ENCODE assay signal across 8 cellular contexts in the genomic region with DNA sequence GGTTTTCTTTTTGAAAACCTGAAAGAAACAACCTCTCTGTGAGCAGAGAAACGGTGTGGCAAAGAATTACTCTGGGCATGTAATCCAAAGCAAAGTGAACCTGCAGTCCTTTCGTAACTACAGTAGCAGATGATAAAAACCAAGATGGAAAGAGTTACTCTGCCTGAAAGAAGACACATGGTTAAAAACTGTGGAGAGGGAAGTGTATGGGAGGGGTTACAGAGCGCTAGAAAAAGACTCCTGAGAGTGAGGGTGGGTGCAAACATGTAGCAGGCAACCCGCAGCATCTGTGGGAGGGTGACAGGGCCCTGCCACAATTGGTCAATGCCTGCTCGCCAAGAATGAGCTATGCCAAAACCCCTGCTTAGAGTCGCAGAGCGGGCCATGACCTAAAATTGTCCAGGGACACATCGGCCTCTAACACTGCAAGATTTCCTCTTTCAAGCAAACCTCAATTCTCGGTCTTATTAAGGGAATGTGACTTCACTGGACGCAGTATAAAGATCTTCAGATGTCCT. TPM values are rescaled to one million over a fixed set of nuclear protein-coding genes. Genes with fewer than 3 reads are reported as not detected.
A peak's percentile ranks its signal among the peaks of the same experiment; 100 is the strongest.
DNase-seq lines count a peak whose midpoint lies in the region; ATAC-seq and TF ChIP-seq lines count a peak whose summit lies in the region.

No MANE protein-coding gene starts in this region.

- H3K36me3 ChIP-seq in lower lobe of right lung (peaks cover 24% of the 10 kb centered on the region), subcutaneous abdominal adipose tissue (ENCODE audit: control insufficient read depth in 5 of 5, insufficient read depth in 5 of 5, low read length in 5 of 5) (peaks cover under 1 to 24% (median 21%) of the 10 kb centered on the region in 5 donors)

- DNase-seq in GM12864 (ENCODE audit: low read depth) (no peak), RKO (ENCODE audit: low spot score) (peak; percentile 65), lower lobe of right lung (no peak), GM10266 (ENCODE audit: extremely low spot score) (no peak), NCI-H446 (lab: John Stamatoyannopoulos, UW) (no peak)
- DNase-seq in central memory CD4-positive, alpha-beta T cell: peak; percentile 18

- H3K27me3 ChIP-seq in lower lobe of right lung (ENCODE audit: low read depth) (no peaks in the 10 kb centered on the region), subcutaneous abdominal adipose tissue (ENCODE audit: control insufficient read depth in 5 of 5, insufficient read depth in 4 of 5, low read length in 5 of 5) (no peaks in the 10 kb centered on the region)

- ATAC-seq in HG02678 (IDR thresholded peaks at IDR 0.05; ENCODE audit: unreplicated experiment) (peak; percentile 11), lower lobe of right lung (peak; percentile 6 to 13)

- H3K9me3 ChIP-seq in lower lobe of right lung: no peaks in the 10 kb centered on the region
- no peaks in the 10 kb centered on the region for H3K9me3 ChIP-seq in subcutaneous abdominal adipose tissue (ENCODE audit: control insufficient read depth in 5 of 5, low read length in 5 of 5)

- TF ChIP-seq CTCF in GM12864 (IDR thresholded peaks at IDR 0.05; ENCODE audit: low read depth, low read length, missing control alignments): peak; percentile 4
- no peak for TF ChIP-seq CTCF in lower lobe of right lung (IDR thresholded peaks at IDR 0.05)
- TF ChIP-seq CTCF in GM10266 (IDR thresholded peaks at IDR 0.05; ENCODE audit: control insufficient read depth, insufficient read depth, low read depth, missing control alignments): no peak

- H3K27ac ChIP-seq in lower lobe of right lung (peak overlapping the region; percentile 97), subcutaneous abdominal adipose tissue (ENCODE audit: low read depth, low read length) (peak overlapping the region; percentile 89)

- H3K4me1 ChIP-seq in lower lobe of right lung (peaks cover 17% of the 10 kb centered on the region), subcutaneous abdominal adipose tissue (ENCODE audit: control insufficient read depth in 5 of 5, insufficient read depth in 5 of 5, low read length in 5 of 5) (peaks cover 0 to 21% (median 18%) of the 10 kb centered on the region in 5 donors)

- peak overlapping the region; percentile 48 to 97 (median 84) for H3K9ac ChIP-seq in subcutaneous abdominal adipose tissue (ENCODE audit: low read length in 5 of 5)

- H3K4me3 ChIP-seq in GM12864 (ENCODE audit: low read depth, low read length): peak overlapping the region; percentile 85
- H3K4me3 ChIP-seq in lower lobe of right lung: peak overlapping the region; percentile 81
- H3K4me3 ChIP-seq in subcutaneous abdominal adipose tissue (ENCODE audit: low read depth in 1 of 5, low read length in 5 of 5): peak overlapping the region; percentile 75 to 98 (median 91)

- intact Hi-C loops in lower lobe of right lung (cut with DNase I): no loop called here

RNA-seq across cellular contexts. Expression of gene PRKAG1, which starts 0.8 kb away (rescaled TPM):
- 49.2 TPM for total RNA-seq in lower lobe of right lung

RNA-seq across cellular contexts. Expression of gene DDN, which starts 18.6 kb away (rescaled TPM):
- total RNA-seq in lower lobe of right lung: not detected

RNA-seq across cellular contexts. Expression of gene WNT1, which starts 39.7 kb away (rescaled TPM):
- total RNA-seq in lower lobe of right lung: not detected

RNA-seq across cellular contexts. Expression of gene KMT2D, which starts 42.8 kb away (rescaled TPM):
- 114 TPM for total RNA-seq in lower lobe of right lung

RNA-seq across cellular contexts. Expression of gene WNT10B, which starts 46.3 kb away (rescaled TPM):
- 0.77 TPM for total RNA-seq in lower lobe of right lung

Comparison
In these comparisons a context has a peak if more than half of its experiments do, and no peak if none do; other contexts are left out.
1. DNase-seq: peak in RKO (single experiment) and central memory CD4-positive, alpha-beta T cell (single experiment); none in GM12864 (single experiment), lower lobe of right lung (single experiment), GM10266 (single experiment) and NCI-H446 (0 of 2).
2. Peak in every context shown above with its lines, with median percentiles within 50 percentile points of each other: H3K4me3 ChIP-seq.